Comparison of ENCODE assay signal across 15 cellular contexts in genomic region chr4:124642846-124643245, GRCh38.
DNase-seq lines count a peak whose midpoint lies in the region; ATAC-seq and TF ChIP-seq lines count a peak whose summit lies in the region.
"Had no signal": no experiment of that assay in that cellular context is flagged by ENCODE, and none has a peak within 500 bp of the region (broad histone marks: within the 10 kb centered on the region; RNA-seq: fewer than 3 reads in every experiment).

No MANE protein-coding gene starts in this region.

- H2AK5ac ChIP-seq in mesenchymal stem cell (ENCODE audit: low read length, severe bottlenecking) = peak overlapping the region; percentile 100

- H3K14ac ChIP-seq in mesenchymal stem cell (ENCODE audit: low read length in 2 of 2) = no peak overlapping the region

- H2AFZ ChIP-seq in mesenchymal stem cell (ENCODE audit: low read depth, low read length) = no peak overlapping the region

- CTCF ChIA-PET in T-cell (lab: Charles Lee) = no interaction called here

- H3K4me3 Mint-ChIP-seq in HFFc6 = no peak overlapping the region
- H3K4me3 Mint-ChIP-seq in chondrocyte (ENCODE audit: unreplicated experiment) = no peak overlapping the region
- no peak overlapping the region for H3K4me3 Mint-ChIP-seq in T-cell
- H3K4me3 Mint-ChIP-seq: CD8-positive, alpha-beta memory T cell had no signal

- H3K4me3 ChIP-seq in mesenchymal stem cell (ENCODE audit: insufficient read depth in 1 of 2, low read depth in 1 of 2, low read length in 2 of 2) = no peak overlapping the region
- H3K4me3 ChIP-seq: K562 had no signal

- no peak overlapping the region for H3K4me2 ChIP-seq in mesenchymal stem cell (ENCODE audit: low read length, poor library complexity, severe bottlenecking)

- no peaks in the 10 kb centered on the region for H3K36me3 ChIP-seq in mesenchymal stem cell (ENCODE audit: control insufficient read depth in 1 of 2, insufficient read depth in 2 of 2, low read depth in 1 of 2, low read length in 2 of 2)

- peaks cover 2% of the 10 kb centered on the region for H3K4me1 ChIP-seq in mesenchymal stem cell (ENCODE audit: control insufficient read depth, insufficient read depth, low read depth, low read length)

- H3K4me1 Mint-ChIP-seq in HFFc6 (ENCODE audit: low read depth) (peaks cover 62% of the 10 kb centered on the region), chondrocyte (ENCODE audit: low read depth) (peaks cover 27% of the 10 kb centered on the region), T-cell (no peaks in the 10 kb centered on the region)
- H3K4me1 Mint-ChIP-seq: CD8-positive, alpha-beta memory T cell had no signal

- no peak for DNase-seq in HFFc6
- DNase-seq in chondrocyte (ENCODE audit: low spot score) = no peak
- DNase-seq in mesenchymal stem cell = no peak
- DNase-seq in RKO (ENCODE audit: low spot score) = no peak
- DNase-seq in NCI-H146 (lab: John Stamatoyannopoulos, UW) = no peak
- no peak for DNase-seq in T-cell
- DNase-seq: CD8-positive, alpha-beta memory T cell; NCI-H1048; NCI-H1694 treated with DMSO at 0.1 percent for 48 hours; NCI-H510A treated with DMSO at 0.1 percent for 48 hours; NK-92 treated with Interleukin-12 subunit alpha and Interleukin-12 subunit beta, amount 100 ng/mL, for 24 hours; SK-N-SH had no signal

- H2BK15ac ChIP-seq in mesenchymal stem cell (ENCODE audit: low read depth, poor library complexity, severe bottlenecking) = no peak overlapping the region

- no peak overlapping the region for H2BK120ac ChIP-seq in mesenchymal stem cell (ENCODE audit: low read depth, low read length)

- no peak overlapping the region for H2BK12ac ChIP-seq in mesenchymal stem cell (ENCODE audit: low read length in 2 of 2)

- H2BK5ac ChIP-seq in mesenchymal stem cell (ENCODE audit: low read depth, low read length, poor library complexity, severe bottlenecking) = peak overlapping the region; percentile 66

- H3K27ac ChIP-seq in mesenchymal stem cell (ENCODE audit: low read length, poor library complexity, severe bottlenecking) = peak overlapping the region; percentile 91

- H3K27me3 ChIP-seq in mesenchymal stem cell (ENCODE audit: control insufficient read depth in 1 of 2, insufficient read depth in 1 of 2, low read length in 2 of 2) = no peaks in the 10 kb centered on the region

- H4K91ac ChIP-seq in mesenchymal stem cell (ENCODE audit: low read length) = no peak overlapping the region

- peak overlapping the region in 1 of 2 experiments; percentile 82 for H3K18ac ChIP-seq in mesenchymal stem cell (ENCODE audit: low read depth in 1 of 2, low read length in 2 of 2)

- TF ChIP-seq CTCF in HFFc6 (IDR thresholded peaks at IDR 0.05) (no peak), chondrocyte (IDR thresholded peaks at IDR 0.05) (no peak)

- no peaks in the 10 kb centered on the region for H3K9me3 Mint-ChIP-seq in HFFc6
- no peaks in the 10 kb centered on the region for H3K9me3 Mint-ChIP-seq in chondrocyte (ENCODE audit: low read depth)
- H3K9me3 Mint-ChIP-seq in T-cell = no peaks in the 10 kb centered on the region

- no peaks in the 10 kb centered on the region for H3K79me1 ChIP-seq in mesenchymal stem cell (replicated peaks; ENCODE audit: low read length, poor library complexity, severe bottlenecking)

- H3K9me3 ChIP-seq in mesenchymal stem cell (ENCODE audit: control insufficient read depth, low read length) = no peaks in the 10 kb centered on the region
- H3K9me3 ChIP-seq: SK-N-SH had no signal

- no peak overlapping the region for H3K4ac ChIP-seq in mesenchymal stem cell (ENCODE audit: low read depth in 1 of 2, low read length in 2 of 2)

- peaks cover under 1% of the 10 kb centered on the region; the same call in 1 of the 2 replicates for H3K27me3 Mint-ChIP-seq in HFFc6 (ENCODE audit: insufficient read depth)
- no peaks in the 10 kb centered on the region for H3K27me3 Mint-ChIP-seq in chondrocyte (ENCODE audit: low read depth)
- H3K27me3 Mint-ChIP-seq in T-cell = peaks cover 0 to 7% of the 10 kb centered on the region in 2 donors
- H3K27me3 Mint-ChIP-seq: CD8-positive, alpha-beta memory T cell had no signal

- peaks cover 9% of the 10 kb centered on the region; the same call in 1 of the 2 replicates for H3K36me3 Mint-ChIP-seq in HFFc6 (ENCODE audit: low read depth)
- H3K36me3 Mint-ChIP-seq in chondrocyte (ENCODE audit: low read depth) = peaks cover 10% of the 10 kb centered on the region
- no peaks in the 10 kb centered on the region for H3K36me3 Mint-ChIP-seq in T-cell
- H3K36me3 Mint-ChIP-seq: CD8-positive, alpha-beta memory T cell had no signal

- H4K8ac ChIP-seq in mesenchymal stem cell (ENCODE audit: low read length) = no peak overlapping the region

- 100% methylated on average over 3 of the region's 3 CpGs for WGBS in mesenchymal stem cell

- no peak overlapping the region for H3K9ac ChIP-seq in mesenchymal stem cell (ENCODE audit: low read length)
- H3K9ac ChIP-seq: SK-N-SH had no signal

- 0 out of 2 replicates have a peak overlapping the region, but pooled peaks have one; percentile 1 for H3K27ac Mint-ChIP-seq in HFFc6
- peak overlapping the region; percentile 45 for H3K27ac Mint-ChIP-seq in chondrocyte (ENCODE audit: unreplicated experiment)
- no peak overlapping the region for H3K27ac Mint-ChIP-seq in T-cell
- H3K27ac Mint-ChIP-seq: CD8-positive, alpha-beta memory T cell had no signal

- H3K23ac ChIP-seq in mesenchymal stem cell (ENCODE audit: low read length in 2 of 2) = no peak overlapping the region

- ATAC-seq in GM18867 (IDR thresholded peaks at IDR 0.05; ENCODE audit: unreplicated experiment) = peak; percentile 72
- no peak for ATAC-seq in T-cell (replicated peaks in 1 of 4)
- ATAC-seq: K562, Right ventricle myocardium inferior had no signal

- POLR2A ChIA-PET in T-cell (lab: Charles Lee) = no interaction called here

Comparison
In these comparisons a context has a peak if more than half of its experiments do, and no peak if none do; other contexts are left out.
1. H3K27ac Mint-ChIP-seq: peak in HFFc6 (single experiment) and chondrocyte (single experiment); none in T-cell (0 of 2).